Comparison of ENCODE assay signal across 1 cellular context in the genomic region with DNA sequence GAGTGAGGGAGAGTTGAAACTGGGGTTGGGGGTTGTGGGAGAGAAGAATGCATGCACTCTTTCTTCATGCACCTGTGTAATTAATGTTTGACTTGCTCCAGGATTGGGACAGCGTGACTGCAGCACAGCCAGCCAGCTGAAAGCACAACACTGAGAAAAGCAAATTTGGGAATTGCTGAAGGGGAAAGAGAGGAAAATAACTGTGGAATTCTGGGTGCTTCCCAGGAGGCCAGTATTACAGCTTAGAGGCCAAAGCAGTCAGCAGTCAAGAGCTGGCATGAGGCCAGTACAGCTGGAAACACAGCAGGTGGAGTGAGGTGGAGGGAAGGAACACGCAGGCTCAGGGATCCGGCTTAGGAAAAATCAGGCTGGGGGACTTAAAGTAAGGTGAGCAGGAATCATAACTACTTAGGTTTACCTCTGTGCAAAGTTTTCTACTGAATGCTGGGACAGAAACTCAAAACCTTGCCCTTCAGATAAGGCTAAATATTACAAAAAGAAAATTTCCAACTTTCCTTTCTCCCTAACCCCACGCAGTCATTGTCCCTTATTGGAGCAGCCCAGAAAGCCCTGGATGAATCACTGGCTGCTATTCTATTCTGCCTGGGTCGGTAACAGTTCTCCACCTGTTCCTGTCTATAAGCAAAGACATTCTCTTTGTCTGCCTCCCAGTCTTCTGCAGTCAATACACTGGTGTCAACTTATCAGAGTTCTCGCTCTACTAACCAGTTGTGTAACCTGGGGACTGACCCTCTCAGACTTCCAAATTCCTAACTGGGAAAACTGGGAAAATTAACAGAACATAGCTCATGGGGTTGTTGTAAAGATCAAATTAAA.
TF ChIP-seq lines count a peak whose summit lies in the region.

No MANE protein-coding gene starts in this region.

TF ChIP-seq in H1, 55 proteins besides CTCF, POLR2A, EP300 and RAD21 (continued from another document):
- no peak for TF ChIP-seq CREB1 (IDR thresholded peaks at IDR 0.05)
- no peak for TF ChIP-seq BCL11A (IDR thresholded peaks at IDR 0.05; ENCODE audit: low read depth in 2 of 2, low read length in 2 of 2)
- TF ChIP-seq SAP30 (IDR thresholded peaks at IDR 0.05; ENCODE audit: insufficient read depth, insufficient replicate concordance, low read length) = no peak
- no peak for TF ChIP-seq SP2 (IDR thresholded peaks at IDR 0.05; ENCODE audit: low read length)
- TF ChIP-seq CEBPB (IDR thresholded peaks at IDR 0.05; ENCODE audit: low read depth, low read length) = no peak
- TF ChIP-seq POLR2AphosphoS5 (IDR thresholded peaks at IDR 0.05; ENCODE audit: low read depth, low read length) = no peak
- no peak for TF ChIP-seq CHD1 (IDR thresholded peaks at IDR 0.05; ENCODE audit: low read depth, low read length)
- TF ChIP-seq ASH2L (IDR thresholded peaks at IDR 0.05; ENCODE audit: low read length) = no peak
- no peak for TF ChIP-seq GTF2F1 (IDR thresholded peaks at IDR 0.05; ENCODE audit: borderline replicate concordance, low read depth, low read length)
TF ChIP-seq in H1: peak in this region for 0.
